In genomic region chr12:39062266-39062996, GRCh38 we compare ENCODE assay signal across 13 cellular contexts.
DNase-seq lines count a peak whose midpoint lies in the region; ATAC-seq and TF ChIP-seq lines count a peak whose summit lies in the region.
"Had no signal": no experiment of that assay in that cellular context is flagged by ENCODE, and none has a peak within 500 bp of the region (broad histone marks: within the 10 kb centered on the region; RNA-seq: fewer than 3 reads in every experiment).

No MANE protein-coding gene starts in this region.

- no peak overlapping the region for H2BK15ac ChIP-seq in H9 (ENCODE audit: low read depth, low read length)

- no peaks in the 10 kb centered on the region for H3K9me3 ChIP-seq in H9 (ENCODE audit: control insufficient read depth, low read depth, low read length)
- H3K9me3 ChIP-seq: A549, BE2C, HAP-1 had no signal

- no peaks in the 10 kb centered on the region for H4K20me1 ChIP-seq in H9 (ENCODE audit: control insufficient read depth, insufficient read depth, insufficient read length)

- H3K27ac ChIP-seq in H9 (ENCODE audit: insufficient read length, low read depth, low read length): no peak overlapping the region
- H3K27ac ChIP-seq: A549, C4-2B had no signal

- H3K18ac ChIP-seq in H9 (ENCODE audit: insufficient read length, low read depth, low read length): no peak overlapping the region

- no peaks in the 10 kb centered on the region; the same call in 1 of the 2 replicates for H3K27me3 ChIP-seq in H9 (ENCODE audit: insufficient read depth, low read length)
- H3K27me3 ChIP-seq: BE2C had no signal

- no peaks in the 10 kb centered on the region for H3K79me2 ChIP-seq in H9 (ENCODE audit: insufficient read depth, low read length)

- H2BK12ac ChIP-seq in H9 (ENCODE audit: insufficient read length, low read depth, low read length): no peak overlapping the region

- no peaks in the 10 kb centered on the region for H3K4me1 ChIP-seq in H9 (ENCODE audit: insufficient read depth, low read length)
- H3K4me1 ChIP-seq: A549 had no signal

- no peak overlapping the region for H2AFZ ChIP-seq in H9 (ENCODE audit: low read length)

- no peaks in the 10 kb centered on the region for H3K79me1 ChIP-seq in H9 (ENCODE audit: insufficient read depth, low read depth, low read length, poor library complexity, severe bottlenecking)

- H3K27me3 Mint-ChIP-seq in H9 (ENCODE audit: low read depth) (no peaks in the 10 kb centered on the region), WTC11 (ENCODE audit: low read depth) (no peaks in the 10 kb centered on the region; the same call in 1 of the 2 replicates)
- H3K27me3 Mint-ChIP-seq: CD4-positive, alpha-beta memory T cell had no signal

- peak; percentile 83 for ATAC-seq in WTC11
- no peak for ATAC-seq in HG02884 (IDR thresholded peaks at IDR 0.05; ENCODE audit: unreplicated experiment)
- ATAC-seq: A549 had no signal

- H4K91ac ChIP-seq in H9 (ENCODE audit: insufficient read length, low read depth, low read length): no peak overlapping the region

- WGBS in H9 (ENCODE audit: extremely low coverage, insufficient read length, low lambda C conversion rate): no CpG with 5 or more reads among the region's 3 CpGs

- no peak overlapping the region for H3K4me2 ChIP-seq in H9 (ENCODE audit: insufficient read depth, insufficient read length, low read length)
- H3K4me2 ChIP-seq: A549 had no signal

- no peak overlapping the region for H3K4ac ChIP-seq in H9 (ENCODE audit: low read depth, low read length)

- H3T11ph ChIP-seq in H9 (ENCODE audit: low read length): no peak overlapping the region

- H3K14ac ChIP-seq in H9 (ENCODE audit: insufficient read depth, low read length): no peak overlapping the region

- H3K56ac ChIP-seq in H9 (ENCODE audit: insufficient read length, low read depth, low read length): no peak overlapping the region

- no peak overlapping the region for H4K8ac ChIP-seq in H9 (replicated peaks; ENCODE audit: insufficient read length, low read depth, low read length)

- H3K9ac ChIP-seq in H9 (ENCODE audit: extremely low read depth, insufficient read length, low read length): no peak overlapping the region

- peak; percentile 34 for DNase-seq in H9
- no peak for DNase-seq in WTC11 (ENCODE audit: low spot score)
- DNase-seq in iPS-NIHi7 (ENCODE audit: extremely low spot score): peak; percentile 22
- no peak for DNase-seq in NCI-H1105 (lab: John Stamatoyannopoulos, UW)
- DNase-seq in germinal center (ENCODE audit: low spot score): no peak
- no peak for DNase-seq in NCI-H2029 (lab: John Stamatoyannopoulos, UW)
- DNase-seq: BE2C; CD4-positive, alpha-beta memory T cell; DMS153 had no signal

- H3K4me1 Mint-ChIP-seq in H9 (peaks cover 4 to 9% of the 10 kb centered on the region in 2 experiments; a peak in 3 of 4 replicates), WTC11 (peaks cover 18% of the 10 kb centered on the region)
- H3K4me1 Mint-ChIP-seq: CD4-positive, alpha-beta memory T cell had no signal

- H3K23ac ChIP-seq in H9 (ENCODE audit: insufficient read length, low read depth, low read length): no peak overlapping the region

- no peak overlapping the region for H2BK20ac ChIP-seq in H9 (ENCODE audit: low read depth, low read length, poor library complexity, severe bottlenecking)

- CTCF ChIA-PET in WTC11 (lab: Charles Lee): interaction anchor here (0.8 to 1.3 kb wide), 2 partner anchors 141 to 156 kb away, joined by 3 to 5 read pairs; no protein-coding TSS in a partner anchor

- no peak overlapping the region for H2BK120ac ChIP-seq in H9 (ENCODE audit: low read depth, low read length, poor library complexity, severe bottlenecking)

- peaks cover 3 to 4% of the 10 kb centered on the region in 2 experiments; a peak in 2 of 5 replicates for H3K9me3 Mint-ChIP-seq in H9
- peaks cover 15% of the 10 kb centered on the region for H3K9me3 Mint-ChIP-seq in WTC11

- H3K23me2 ChIP-seq in H9 (ENCODE audit: insufficient read length, low read depth, low read length, poor library complexity, severe bottlenecking): no peaks in the 10 kb centered on the region

- peak overlapping the region in 2 of 3 experiments; percentile 13 to 79; a peak in 2 of 7 replicates for H3K27ac Mint-ChIP-seq in H9
- H3K27ac Mint-ChIP-seq in WTC11: peak overlapping the region; percentile 40; the same call in 1 of the 2 replicates
- H3K27ac Mint-ChIP-seq: CD4-positive, alpha-beta memory T cell had no signal

- POLR2A ChIA-PET in WTC11 (lab: Charles Lee): no interaction called here

- TF ChIP-seq CTCF in H9 (conservative IDR thresholded peaks at IDR 0.05) (no peak), WTC11 (IDR thresholded peaks at IDR 0.05) (no peak)

- H3K36me3 Mint-ChIP-seq in H9 (ENCODE audit: insufficient read depth in 1 of 3, low read depth in 3 of 3) (peaks cover 0 to 5% (median 0%) of the 10 kb centered on the region in 3 experiments; a peak in 2 of 7 replicates), WTC11 (peaks cover 6% of the 10 kb centered on the region)
- H3K36me3 Mint-ChIP-seq: CD4-positive, alpha-beta memory T cell had no signal

- H2BK5ac ChIP-seq in H9 (ENCODE audit: insufficient read length, low read length): no peak overlapping the region

- no peak overlapping the region for H2AK5ac ChIP-seq in H9 (ENCODE audit: insufficient read length, low read length)

- H3K4me3 Mint-ChIP-seq in H9 (no peak overlapping the region), WTC11 (no peak overlapping the region)
- H3K4me3 Mint-ChIP-seq: CD4-positive, alpha-beta memory T cell had no signal

- H4K5ac ChIP-seq in H9 (ENCODE audit: insufficient read length, low read depth, low read length): no peak overlapping the region

TF ChIP-seq in WTC11, 78 proteins besides CTCF, POLR2A, EP300 and RAD21:
- TF ChIP-seq ZSCAN18 (CRISPR knock-in tag; IDR thresholded peaks at IDR 0.05): no peak

Comparison
In these comparisons a context has a peak if more than half of its experiments do, and no peak if none do; other contexts are left out.
1. DNase-seq: peak in H9 (single experiment) and iPS-NIHi7 (single experiment); none in WTC11 (single experiment), NCI-H1105 (single experiment), germinal center (single experiment) and NCI-H2029 (single experiment).